19 cellular contexts compared by ENCODE assay signal in genomic region chr22:44278234-44279058, GRCh38. TPM values are rescaled to one million over a fixed set of nuclear protein-coding genes. Genes with fewer than 3 reads are reported as not detected.
A peak's percentile ranks its signal among the peaks of the same experiment; 100 is the strongest.
DNase-seq lines count a peak whose midpoint lies in the region; ATAC-seq, FAIRE-seq and TF ChIP-seq lines count a peak whose summit lies in the region.
"Had no signal": no experiment of that assay in that cellular context is flagged by ENCODE, and none has a peak within 500 bp of the region (broad histone marks: within the 10 kb centered on the region; RNA-seq: fewer than 3 reads in every experiment).

No MANE protein-coding gene starts in this region.

- no peak overlapping the region for H2BK15ac ChIP-seq in H1 (ENCODE audit: low read length)

- FAIRE-seq in H1 (lab: Jason Lieb, UNC) (no peak), pancreas (lab: Jason Lieb, UNC) (no peak)
- FAIRE-seq: G401.6, GM12891 had no signal

- H3K36me3 ChIP-seq in H1 (ENCODE audit: control insufficient read depth in 2 of 4, insufficient read depth in 4 of 4, low read length in 3 of 4) (no peaks in the 10 kb centered on the region), osteoblast (ENCODE audit: insufficient read depth, low read length) (no peaks in the 10 kb centered on the region), pancreas (no peaks in the 10 kb centered on the region)

- ATAC-seq in Right ventricle myocardium superior (ENCODE audit: poor library complexity) (no peak), left ventricle myocardium superior (no peak), HG03354 (IDR thresholded peaks at IDR 0.05; ENCODE audit: poor library complexity, severe bottlenecking, unreplicated experiment) (no peak), pancreas (no peak)
- ATAC-seq: GM23338 had no signal

- H4K91ac ChIP-seq in H1 (replicated peaks; ENCODE audit: insufficient read length, low read length): peak overlapping the region; percentile 42

- no peak overlapping the region for H3K23ac ChIP-seq in H1 (ENCODE audit: insufficient read length)

- intact Hi-C loops in Right ventricle myocardium superior (cut with DNase I): no loop called here
- intact Hi-C loops in left ventricle myocardium superior (cut with micrococcal nuclease): no loop called here
- intact Hi-C loops in pancreas (cut with DNase I): no loop called here

- H3K79me2 ChIP-seq in H1 (ENCODE audit: control insufficient read depth in 1 of 2, insufficient read depth in 2 of 2, low read length in 2 of 2) (no peaks in the 10 kb centered on the region), osteoblast (ENCODE audit: insufficient read depth, low read length) (no peaks in the 10 kb centered on the region)

- TF ChIP-seq CTCF in H1 (IDR thresholded peaks at IDR 0.05; ENCODE audit: control extremely low read depth in 1 of 3, insufficient read depth in 1 of 3, low read depth in 1 of 3, low read length in 3 of 3) (no peak), osteoblast (IDR thresholded peaks at IDR 0.05; ENCODE audit: extremely low read depth, low read depth, low read length) (no peak), pancreas (IDR thresholded peaks at IDR 0.05) (no peak)

- H3K4me1 ChIP-seq in H1 (replicated peaks in 1 of 4; ENCODE audit: control insufficient read depth in 3 of 4, insufficient read depth in 4 of 4, low read length in 3 of 4): peaks cover 0 to 11% (median 6%) of the 10 kb centered on the region in 4 experiments; a peak in 6 of 7 replicates
- H3K4me1 ChIP-seq in osteoblast (ENCODE audit: insufficient read depth, low read length): no peaks in the 10 kb centered on the region
- no peaks in the 10 kb centered on the region for H3K4me1 ChIP-seq in pancreas

- no peaks in the 10 kb centered on the region for H3K23me2 ChIP-seq in H1 (ENCODE audit: low read depth, low read length)

- no peak overlapping the region for H2BK120ac ChIP-seq in H1 (replicated peaks; ENCODE audit: low read depth, low read length)

- H3K56ac ChIP-seq in H1 (replicated peaks; ENCODE audit: insufficient read length, low read depth, low read length): no peak overlapping the region

- H3K4me3 ChIP-seq in H1 (ENCODE audit: extremely low read depth in 1 of 4, insufficient read depth in 2 of 4, low read depth in 3 of 4, low read length in 4 of 4): no peak overlapping the region
- no peak overlapping the region for H3K4me3 ChIP-seq in osteoblast (ENCODE audit: insufficient read depth, low read length)
- H3K4me3 ChIP-seq in pancreas: no peak overlapping the region
- H3K4me3 ChIP-seq: GM23338 had no signal

- DNase-seq in Right ventricle myocardium superior: peak; percentile 24
- no peak for DNase-seq in left ventricle myocardium superior
- no peak for DNase-seq in H1 (ENCODE audit: low read depth in 1 of 2, low spot score in 2 of 2)
- peak; percentile 61 for DNase-seq in osteoblast (ENCODE audit: insufficient read length, low spot score, missing footprints)
- DNase-seq in DMS79 (lab: John Stamatoyannopoulos, UW): no peak
- DNase-seq in pancreas: no peak
- DNase-seq: AML-193; C1 segment of cervical spinal cord; Calu3; CD4-positive, alpha-beta T cell; DMS 273 treated with DMSO at 0.1 percent for 48 hours; EL; HCEC 1CT had no signal

- H3K4me2 ChIP-seq in H1 (ENCODE audit: insufficient read depth in 1 of 2, low read depth in 2 of 2, low read length in 2 of 2) (no peak overlapping the region), osteoblast (ENCODE audit: insufficient read depth, low read length) (no peak overlapping the region)
- H3K4me2 ChIP-seq: GM23338, KMS-11 had no signal

- TF ChIP-seq RAD21 in H1 (IDR thresholded peaks at IDR 0.05 in 1 of 2, conservative IDR thresholded peaks at IDR 0.05 in 1 of 2; ENCODE audit: low read depth in 2 of 2, low read length in 2 of 2): no peak

- H2BK12ac ChIP-seq in H1 (ENCODE audit: low read depth, low read length): no peak overlapping the region

- H2AFZ ChIP-seq in H1 (ENCODE audit: low read length) (no peak overlapping the region), osteoblast (ENCODE audit: low read length) (no peak overlapping the region)
- H2AFZ ChIP-seq: GM23338 had no signal

- no peaks in the 10 kb centered on the region for H3K27me3 ChIP-seq in H1 (replicated peaks in 1 of 4; ENCODE audit: control insufficient read depth in 3 of 4, extremely low read depth in 1 of 4, insufficient read depth in 3 of 4, low read length in 3 of 4)
- H3K27me3 ChIP-seq in osteoblast (ENCODE audit: insufficient read depth, low read length): no peaks in the 10 kb centered on the region
- H3K27me3 ChIP-seq in pancreas: no peaks in the 10 kb centered on the region

- peak overlapping the region; percentile 44 for H3K4ac ChIP-seq in H1 (replicated peaks; ENCODE audit: insufficient read length, low read depth, low read length)

- POLR2A ChIA-PET in H1 (lab: Charles Lee; ENCODE audit: partially characterized antibody): no interaction called here

- H4K8ac ChIP-seq in H1 (ENCODE audit: extremely low read depth, insufficient read depth, low read length): no peak overlapping the region

- H4K20me1 ChIP-seq in H1 (replicated peaks in 1 of 2; ENCODE audit: control insufficient read depth in 1 of 2, insufficient read depth in 2 of 2, low read length in 2 of 2) (no peaks in the 10 kb centered on the region), osteoblast (ENCODE audit: insufficient read depth, low read length) (peaks cover 3% of the 10 kb centered on the region)

- 91% methylated on average over 16 of the region's 17 CpGs; no CpG with 5 or more reads in 1 of the 2 experiments for WGBS in H1 (ENCODE audit: extremely low coverage in 1 of 2, insufficient coverage in 1 of 2, insufficient read length in 1 of 2, insufficient replicate concordance in 2 of 2, low coverage in 1 of 2, low lambda C conversion rate in 2 of 2, missing lambda C conversion rate in 1 of 2), 2 experiments
- 80 to 81% methylated on average over 17 of the region's 17 CpGs for WGBS in pancreas, 2 donors

- no peaks in the 10 kb centered on the region for H3K79me1 ChIP-seq in H1 (ENCODE audit: low read depth, low read length)

- CTCF ChIA-PET in H1 (lab: Charles Lee; ENCODE audit: partially characterized antibody): no interaction called here

- no peak overlapping the region for H4K5ac ChIP-seq in H1 (ENCODE audit: insufficient read length, low read depth, low read length)

- H3K14ac ChIP-seq in H1 (ENCODE audit: insufficient read length): no peak overlapping the region

- no peak for TF ChIP-seq POLR2A in H1 (IDR thresholded peaks at IDR 0.05; ENCODE audit: control extremely low read depth in 1 of 2, low read depth in 2 of 2, low read length in 2 of 2)

- no peak overlapping the region for H2BK20ac ChIP-seq in H1 (ENCODE audit: low read length)

- H3K18ac ChIP-seq in H1 (ENCODE audit: extremely low read depth, low read length): no peak overlapping the region; the same call in 1 of the 2 replicates

- no peak overlapping the region for H2BK5ac ChIP-seq in H1 (ENCODE audit: low read depth, low read length)

- no peak overlapping the region for H3K27ac ChIP-seq in H1 (ENCODE audit: low read depth, low read length)
- H3K27ac ChIP-seq in osteoblast (ENCODE audit: low read depth, low read length): no peak overlapping the region
- no peak overlapping the region for H3K27ac ChIP-seq in pancreas
- H3K27ac ChIP-seq: 22Rv1, KMS-11 had no signal

- TF ChIP-seq EP300 in H1 (IDR thresholded peaks at IDR 0.05; ENCODE audit: borderline replicate concordance in 1 of 2, low read depth in 2 of 2, low read length in 2 of 2): no peak

- no peak overlapping the region for H3K9ac ChIP-seq in H1 (replicated peaks in 1 of 4; ENCODE audit: extremely low read depth in 1 of 4, low read depth in 3 of 4, low read length in 3 of 4)
- H3K9ac ChIP-seq: KMS-11 had no signal

- no peak overlapping the region for H2AK5ac ChIP-seq in H1 (ENCODE audit: low read depth, low read length)

- H3K9me3 ChIP-seq in H1 (ENCODE audit: insufficient read depth in 2 of 2, low read depth in 1 of 2, low read length in 1 of 2) (no peaks in the 10 kb centered on the region), osteoblast (ENCODE audit: low read depth, low read length) (no peaks in the 10 kb centered on the region), pancreas (no peaks in the 10 kb centered on the region)

TF ChIP-seq in H1, 55 proteins besides CTCF, POLR2A, EP300 and RAD21:
- no peak for TF ChIP-seq MAX (IDR thresholded peaks at IDR 0.05)
- no peak for TF ChIP-seq SIN3A (conservative IDR thresholded peaks at IDR 0.05 in 1 of 2, IDR thresholded peaks at IDR 0.05 in 1 of 2; ENCODE audit: low read depth in 1 of 2, low read length in 2 of 2)
- TF ChIP-seq ASH2L (IDR thresholded peaks at IDR 0.05; ENCODE audit: low read length): no peak
- TF ChIP-seq BACH1 (IDR thresholded peaks at IDR 0.05; ENCODE audit: low read length): no peak
- no peak for TF ChIP-seq ZNF274 (IDR thresholded peaks at IDR 0.05; ENCODE audit: borderline replicate concordance, extremely low read depth, low read length)
- no peak for TF ChIP-seq SP1 (IDR thresholded peaks at IDR 0.05; ENCODE audit: low read depth, low read length)
- no peak for TF ChIP-seq PHF8 (conservative IDR thresholded peaks at IDR 0.05; ENCODE audit: low read depth, low read length)
- no peak for TF ChIP-seq GTF2F1 (IDR thresholded peaks at IDR 0.05; ENCODE audit: borderline replicate concordance, low read depth, low read length)
- TF ChIP-seq BCL11A (IDR thresholded peaks at IDR 0.05; ENCODE audit: low read depth in 2 of 2, low read length in 2 of 2): no peak
- no peak for TF ChIP-seq KDM4A (IDR thresholded peaks at IDR 0.05; ENCODE audit: low read depth, low read length, severe bottlenecking)

RNA-seq across cellular contexts. Expression of gene SHISAL1, which starts 34.3 kb away (rescaled TPM):
- 1.3 TPM for total RNA-seq in Right ventricle myocardium superior
- 0.55 TPM for total RNA-seq in left ventricle myocardium superior
- 5.4 and 5.8 TPM in 2 replicates for total RNA-seq in H1 (2021; fragmentation: NEBNext Ultra II Directional; extraction: Animal tissue kit (Norgen Biotek cat#: 25700))
- polyA plus RNA-seq in H1 (2011; rRNA removed): 2.4 and 3.7 TPM in 2 replicates
- polyA plus RNA-seq in H1 (2011; cell fraction: cytosol; rRNA removed): 2.7 TPM
- polyA plus RNA-seq in H1 (2011; cell fraction: nucleus; rRNA removed): 3.0 TPM
- polyA plus RNA-seq in H1 (2012, experiment 1 of 2): 4.3 to 5.6 TPM (median 5.0 TPM) in 4 replicates
- polyA plus RNA-seq in H1 (2012, experiment 2 of 2): 3.5 TPM
- 2.3 TPM for polyA plus RNA-seq in H1 (2013, experiment 1 of 2)
- polyA plus RNA-seq in H1 (2013, experiment 2 of 2): 2.5 TPM
- polyA minus RNA-seq in H1 (2011; rRNA and poly(A)+ RNA removed): 7.7 and 11.4 TPM in 2 replicates
- 2.6 TPM for polyA minus RNA-seq in H1 (2011; cell fraction: cytosol; rRNA and poly(A)+ RNA removed)
- 2.2 TPM for polyA minus RNA-seq in H1 (2011; cell fraction: nucleus; rRNA and poly(A)+ RNA removed)
- 52.5 and 57.2 TPM in 2 replicates for total RNA-seq in osteoblast
- total RNA-seq in pancreas: 1 to 10 TPM in 1 of 6 donors, under 1 TPM in 5; 0.35 to 1.3 (median 0.47) TPM
- polyA plus RNA-seq in pancreas: under 1 TPM; 0.87 to 0.99 TPM
- total RNA-seq: Calu3; CD4-positive, alpha-beta T cell had no signal

Comparison
In these comparisons a context has a peak if more than half of its experiments do, and no peak if none do; other contexts are left out.
1. DNase-seq: peak in Right ventricle myocardium superior (single experiment) and osteoblast (single experiment); none in left ventricle myocardium superior (single experiment), H1 (0 of 2), DMS79 (single experiment) and pancreas (0 of 6).